1 cellular context compared by ENCODE assay signal in genomic region chr4:3784469-3785291, GRCh38.
TF ChIP-seq lines count a peak whose summit lies in the region.

No MANE protein-coding gene starts in this region.

TF ChIP-seq in HepG2, 621 proteins besides CTCF, POLR2A, EP300 and RAD21 (continued from another document and continues in another):
- TF ChIP-seq ZNF563 (CRISPR knock-in tag; IDR thresholded peaks at IDR 0.05) (peak; percentile 62; the same call in 1 of the 2 replicates), BCL3 (CRISPR knock-in tag; IDR thresholded peaks at IDR 0.05) (peak; percentile 83; the same call in 1 of the 2 replicates), ZZZ3 (CRISPR knock-in tag; IDR thresholded peaks at IDR 0.05; ENCODE audit: borderline replicate concordance) (0 out of 2 replicates have a peak, but pooled peaks have one; percentile 10), MEIS2 (CRISPR knock-in tag; IDR thresholded peaks at IDR 0.05) (peak; percentile 88), SATB2 (CRISPR knock-in tag; IDR thresholded peaks at IDR 0.05) (peak; percentile 90; the same call in 1 of the 2 replicates), NCOA1 (CRISPR knock-in tag; IDR thresholded peaks at IDR 0.05) (peak; percentile 77), DNMT1 (CRISPR knock-in tag; IDR thresholded peaks at IDR 0.05) (peak; percentile 62), PPARG (CRISPR knock-in tag; conservative IDR thresholded peaks at IDR 0.05) (peak; percentile 30; the same call in 1 of the 2 replicates), NRL (CRISPR knock-in tag; IDR thresholded peaks at IDR 0.05; ENCODE audit: borderline replicate concordance) (peak; percentile 97; the same call in 1 of the 2 replicates), POGZ (CRISPR knock-in tag; IDR thresholded peaks at IDR 0.05) (peak; percentile 31; the same call in 1 of the 2 replicates), ARID3A (IDR thresholded peaks at IDR 0.05; ENCODE audit: low read depth, low read length) (no peak), ZSCAN25 (CRISPR knock-in tag; IDR thresholded peaks at IDR 0.05) (peak; percentile 92), HDAC2 (CRISPR knock-in tag; IDR thresholded peaks at IDR 0.05) (peak; percentile 93), ZNF251 (CRISPR knock-in tag; IDR thresholded peaks at IDR 0.05) (no peak), RFX5 (IDR thresholded peaks at IDR 0.05; ENCODE audit: low read depth, low read length) (no peak), YEATS4 (CRISPR knock-in tag; IDR thresholded peaks at IDR 0.05; ENCODE audit: borderline replicate concordance) (peak; percentile 63), RFX1 (IDR thresholded peaks at IDR 0.05) (no peak), ZNF275 (CRISPR knock-in tag; IDR thresholded peaks at IDR 0.05; ENCODE audit: borderline replicate concordance) (peak; percentile 88; the same call in 1 of the 2 replicates), BRF2 (CRISPR knock-in tag; IDR thresholded peaks at IDR 0.05) (peak; percentile 93), TSC22D2 (CRISPR knock-in tag; IDR thresholded peaks at IDR 0.05; ENCODE audit: borderline replicate concordance) (no peak), SNAI1 (CRISPR knock-in tag; IDR thresholded peaks at IDR 0.05; ENCODE audit: borderline replicate concordance) (0 out of 2 replicates have a peak, but pooled peaks have one; percentile 39), MEF2D (CRISPR knock-in tag; IDR thresholded peaks at IDR 0.05) (peak; percentile 35; the same call in 1 of the 2 replicates), NFKBIZ (CRISPR knock-in tag; IDR thresholded peaks at IDR 0.05) (no peak), DMAP1 (CRISPR knock-in tag; IDR thresholded peaks at IDR 0.05) (0 out of 2 replicates have a peak, but pooled peaks have one; percentile 45), ZFAT (CRISPR knock-in tag; conservative IDR thresholded peaks at IDR 0.05) (no peak), MED13 (CRISPR knock-in tag; IDR thresholded peaks at IDR 0.05) (peak; percentile 91), IRX3 (CRISPR knock-in tag; IDR thresholded peaks at IDR 0.05; ENCODE audit: borderline replicate concordance, low read depth) (peak; percentile 94; the same call in 1 of the 2 replicates), ZFP36 (IDR thresholded peaks at IDR 0.05; ENCODE audit: borderline replicate concordance, low read depth, low read length, partially characterized antibody) (no peak), ETV5 (CRISPR knock-in tag; IDR thresholded peaks at IDR 0.05; ENCODE audit: borderline replicate concordance) (peak; percentile 47; the same call in 1 of the 2 replicates), ZNF44 (CRISPR knock-in tag; IDR thresholded peaks at IDR 0.05) (0 out of 2 replicates have a peak, but pooled peaks have one; percentile 89), KAT7 (CRISPR knock-in tag; IDR thresholded peaks at IDR 0.05; ENCODE audit: borderline replicate concordance) (no peak), ZNF724P (CRISPR knock-in tag; IDR thresholded peaks at IDR 0.05; ENCODE audit: borderline replicate concordance) (peak; percentile 79; the same call in 1 of the 2 replicates), ATF7 (IDR thresholded peaks at IDR 0.05) (no peak), ATF7 (CRISPR knock-in tag; IDR thresholded peaks at IDR 0.05) (peak; percentile 84; the same call in 1 of the 2 replicates), ZNF639 (CRISPR knock-in tag; conservative IDR thresholded peaks at IDR 0.05) (0 out of 2 replicates have a peak, but pooled peaks have one; percentile 74), NR3C1 (CRISPR knock-in tag; IDR thresholded peaks at IDR 0.05) (no peak), ZNF121 (CRISPR knock-in tag; IDR thresholded peaks at IDR 0.05) (no peak), GLMP (CRISPR knock-in tag; IDR thresholded peaks at IDR 0.05; ENCODE audit: borderline replicate concordance) (no peak), ZSCAN22 (CRISPR knock-in tag; IDR thresholded peaks at IDR 0.05) (no peak), ZNF24 (IDR thresholded peaks at IDR 0.05) (no peak), ZFP41 (CRISPR knock-in tag; IDR thresholded peaks at IDR 0.05; ENCODE audit: borderline replicate concordance) (peak; percentile 89; the same call in 1 of the 2 replicates), GATAD1 (CRISPR knock-in tag; IDR thresholded peaks at IDR 0.05) (no peak)
- TF ChIP-seq, protein P1, sequence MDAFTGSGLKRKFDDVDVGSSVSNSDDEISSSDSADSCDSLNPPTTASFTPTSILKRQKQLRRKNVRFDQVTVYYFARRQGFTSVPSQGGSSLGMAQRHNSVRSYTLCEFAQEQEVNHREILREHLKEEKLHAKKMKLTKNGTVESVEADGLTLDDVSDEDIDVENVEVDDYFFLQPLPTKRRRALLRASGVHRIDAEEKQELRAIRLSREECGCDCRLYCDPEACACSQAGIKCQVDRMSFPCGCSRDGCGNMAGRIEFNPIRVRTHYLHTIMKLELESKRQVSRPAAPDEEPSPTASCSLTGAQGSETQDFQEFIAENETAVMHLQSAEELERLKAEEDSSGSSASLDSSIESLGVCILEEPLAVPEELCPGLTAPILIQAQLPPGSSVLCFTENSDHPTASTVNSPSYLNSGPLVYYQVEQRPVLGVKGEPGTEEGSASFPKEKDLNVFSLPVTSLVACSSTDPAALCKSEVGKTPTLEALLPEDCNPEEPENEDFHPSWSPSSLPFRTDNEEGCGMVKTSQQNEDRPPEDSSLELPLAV (CRISPR knock-in tag; conservative IDR thresholded peaks at IDR 0.05; ENCODE audit: low read depth), result peak; percentile 89; the same call in 1 of the 2 replicates
- TF ChIP-seq, protein P2, sequence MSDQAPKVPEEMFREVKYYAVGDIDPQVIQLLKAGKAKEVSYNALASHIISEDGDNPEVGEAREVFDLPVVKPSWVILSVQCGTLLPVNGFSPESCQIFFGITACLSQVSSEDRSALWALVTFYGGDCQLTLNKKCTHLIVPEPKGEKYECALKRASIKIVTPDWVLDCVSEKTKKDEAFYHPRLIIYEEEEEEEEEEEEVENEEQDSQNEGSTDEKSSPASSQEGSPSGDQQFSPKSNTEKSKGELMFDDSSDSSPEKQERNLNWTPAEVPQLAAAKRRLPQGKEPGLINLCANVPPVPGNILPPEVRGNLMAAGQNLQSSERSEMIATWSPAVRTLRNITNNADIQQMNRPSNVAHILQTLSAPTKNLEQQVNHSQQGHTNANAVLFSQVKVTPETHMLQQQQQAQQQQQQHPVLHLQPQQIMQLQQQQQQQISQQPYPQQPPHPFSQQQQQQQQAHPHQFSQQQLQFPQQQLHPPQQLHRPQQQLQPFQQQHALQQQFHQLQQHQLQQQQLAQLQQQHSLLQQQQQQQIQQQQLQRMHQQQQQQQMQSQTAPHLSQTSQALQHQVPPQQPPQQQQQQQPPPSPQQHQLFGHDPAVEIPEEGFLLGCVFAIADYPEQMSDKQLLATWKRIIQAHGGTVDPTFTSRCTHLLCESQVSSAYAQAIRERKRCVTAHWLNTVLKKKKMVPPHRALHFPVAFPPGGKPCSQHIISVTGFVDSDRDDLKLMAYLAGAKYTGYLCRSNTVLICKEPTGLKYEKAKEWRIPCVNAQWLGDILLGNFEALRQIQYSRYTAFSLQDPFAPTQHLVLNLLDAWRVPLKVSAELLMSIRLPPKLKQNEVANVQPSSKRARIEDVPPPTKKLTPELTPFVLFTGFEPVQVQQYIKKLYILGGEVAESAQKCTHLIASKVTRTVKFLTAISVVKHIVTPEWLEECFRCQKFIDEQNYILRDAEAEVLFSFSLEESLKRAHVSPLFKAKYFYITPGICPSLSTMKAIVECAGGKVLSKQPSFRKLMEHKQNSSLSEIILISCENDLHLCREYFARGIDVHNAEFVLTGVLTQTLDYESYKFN (CRISPR knock-in tag; conservative IDR thresholded peaks at IDR 0.05), result peak; percentile 98
- TF ChIP-seq, protein P3, sequence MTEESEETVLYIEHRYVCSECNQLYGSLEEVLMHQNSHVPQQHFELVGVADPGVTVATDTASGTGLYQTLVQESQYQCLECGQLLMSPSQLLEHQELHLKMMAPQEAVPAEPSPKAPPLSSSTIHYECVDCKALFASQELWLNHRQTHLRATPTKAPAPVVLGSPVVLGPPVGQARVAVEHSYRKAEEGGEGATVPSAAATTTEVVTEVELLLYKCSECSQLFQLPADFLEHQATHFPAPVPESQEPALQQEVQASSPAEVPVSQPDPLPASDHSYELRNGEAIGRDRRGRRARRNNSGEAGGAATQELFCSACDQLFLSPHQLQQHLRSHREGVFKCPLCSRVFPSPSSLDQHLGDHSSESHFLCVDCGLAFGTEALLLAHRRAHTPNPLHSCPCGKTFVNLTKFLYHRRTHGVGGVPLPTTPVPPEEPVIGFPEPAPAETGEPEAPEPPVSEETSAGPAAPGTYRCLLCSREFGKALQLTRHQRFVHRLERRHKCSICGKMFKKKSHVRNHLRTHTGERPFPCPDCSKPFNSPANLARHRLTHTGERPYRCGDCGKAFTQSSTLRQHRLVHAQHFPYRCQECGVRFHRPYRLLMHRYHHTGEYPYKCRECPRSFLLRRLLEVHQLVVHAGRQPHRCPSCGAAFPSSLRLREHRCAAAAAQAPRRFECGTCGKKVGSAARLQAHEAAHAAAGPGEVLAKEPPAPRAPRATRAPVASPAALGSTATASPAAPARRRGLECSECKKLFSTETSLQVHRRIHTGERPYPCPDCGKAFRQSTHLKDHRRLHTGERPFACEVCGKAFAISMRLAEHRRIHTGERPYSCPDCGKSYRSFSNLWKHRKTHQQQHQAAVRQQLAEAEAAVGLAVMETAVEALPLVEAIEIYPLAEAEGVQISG (CRISPR knock-in tag; IDR thresholded peaks at IDR 0.05), result peak; percentile 79
